In the genomic region with DNA sequence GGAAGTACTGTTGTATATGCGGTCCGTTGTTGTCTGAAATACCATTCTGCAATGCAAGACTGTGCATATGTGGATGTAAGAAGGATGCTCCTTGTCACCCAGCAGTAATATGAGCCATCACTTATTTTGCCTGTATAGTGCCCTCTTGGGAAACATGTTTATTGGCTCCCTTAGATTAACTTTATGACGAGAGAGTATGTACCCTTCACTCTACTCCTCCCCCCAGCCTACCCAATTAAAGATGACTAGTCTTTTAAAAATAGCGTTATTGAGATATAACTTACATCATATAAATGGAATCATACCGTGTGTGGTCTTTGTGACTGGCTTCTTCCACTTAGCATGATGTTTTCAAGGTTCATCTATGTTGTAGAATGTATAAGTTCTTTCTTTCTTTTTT, we compare ENCODE assay signal across 27 cellular contexts.
"Had no signal": no experiment of that assay in that cellular context is flagged by ENCODE, and none has a peak within 500 bp of the region (broad histone marks: within the 10 kb centered on the region; RNA-seq: fewer than 3 reads in every experiment).

No MANE protein-coding gene starts in this region.

- H3K36me3 ChIP-seq: colonic mucosa, esophagus muscularis mucosa, gastroesophageal sphincter, heart right ventricle, left lung, lower lobe of right lung, right lobe of liver, suprapubic skin, transverse colon, upper lobe of right lung, uterus had no signal

- H3K27ac ChIP-seq: colonic mucosa, esophagus muscularis mucosa, foreskin keratinocyte, gastroesophageal sphincter, heart right ventricle, left lung, lower lobe of right lung, right lobe of liver, suprapubic skin, transverse colon, upper lobe of right lung, uterus had no signal

- H3K27me3 ChIP-seq: colonic mucosa, esophagus muscularis mucosa, foreskin keratinocyte, gastroesophageal sphincter, heart right ventricle, left lung, right lobe of liver, suprapubic skin, transverse colon, upper lobe of right lung, uterus had no signal

- H3K9me3 ChIP-seq: colonic mucosa, esophagus muscularis mucosa, gastroesophageal sphincter, heart right ventricle, left lung, lower lobe of right lung, right lobe of liver, suprapubic skin, transverse colon, upper lobe of right lung, uterus had no signal

- H3K4me3 ChIP-seq: colonic mucosa, esophagus muscularis mucosa, gastroesophageal sphincter, heart right ventricle, left lung, lower lobe of right lung, right lobe of liver, suprapubic skin, transverse colon, upper lobe of right lung, uterus had no signal

- DNase-seq: colonic mucosa; dermis blood vessel endothelial cell; effector memory CD4-positive, alpha-beta T cell; foreskin keratinocyte; heart right ventricle; hippocampal formation; left cardiac atrium; left lung; lower lobe of right lung; naive thymus-derived CD8-positive, alpha-beta T cell; nephron progenitor cell; nucleus accumbens; posterior cingulate gyrus; right lobe of liver; small intestine; stimulated activated CD4-positive, alpha-beta T cell treated with anti-CD3 and anti-CD28 coated beads, Interleukin-12 subunit alpha, Interleukin-12 subunit beta, amount 100 ng/mL, for 4 hours; stimulated activated CD4-positive, alpha-beta T cell treated with anti-CD3 and anti-CD28 coated beads, Interleukin-1b, Interleukin-23, amount 100 ng/mL, for 48 hours; stimulated activated CD4-positive, alpha-beta T cell treated with anti-CD3 and anti-CD28 coated beads, Interleukin-4, amount 100 ng/mL, for 1 hour; stimulated activated CD8-positive, alpha-beta memory T cell treated with anti-CD3 and anti-CD28 coated beads, Interleukin-4, amount 100 ng/mL, for 48 hours; stimulated activated naive CD4-positive, alpha-beta T cell; stimulated activated naive CD8-positive, alpha-beta T cell treated with anti-CD3 and anti-CD28 coated beads, Interleukin-15, amount 100 ng/mL, for 72 hours; transverse colon; upper lobe of right lung; uterus had no signal

- ATAC-seq: foreskin keratinocyte; gastroesophageal sphincter; left cardiac atrium; left lung; lower lobe of right lung; naive thymus-derived CD8-positive, alpha-beta T cell; right lobe of liver; stimulated activated naive CD8-positive, alpha-beta T cell treated with anti-CD3 and anti-CD28 coated beads, Interleukin-15, amount 100 ng/mL, for 72 hours; upper lobe of right lung had no signal
